22 cellular contexts compared by ENCODE assay signal in the genomic region with DNA sequence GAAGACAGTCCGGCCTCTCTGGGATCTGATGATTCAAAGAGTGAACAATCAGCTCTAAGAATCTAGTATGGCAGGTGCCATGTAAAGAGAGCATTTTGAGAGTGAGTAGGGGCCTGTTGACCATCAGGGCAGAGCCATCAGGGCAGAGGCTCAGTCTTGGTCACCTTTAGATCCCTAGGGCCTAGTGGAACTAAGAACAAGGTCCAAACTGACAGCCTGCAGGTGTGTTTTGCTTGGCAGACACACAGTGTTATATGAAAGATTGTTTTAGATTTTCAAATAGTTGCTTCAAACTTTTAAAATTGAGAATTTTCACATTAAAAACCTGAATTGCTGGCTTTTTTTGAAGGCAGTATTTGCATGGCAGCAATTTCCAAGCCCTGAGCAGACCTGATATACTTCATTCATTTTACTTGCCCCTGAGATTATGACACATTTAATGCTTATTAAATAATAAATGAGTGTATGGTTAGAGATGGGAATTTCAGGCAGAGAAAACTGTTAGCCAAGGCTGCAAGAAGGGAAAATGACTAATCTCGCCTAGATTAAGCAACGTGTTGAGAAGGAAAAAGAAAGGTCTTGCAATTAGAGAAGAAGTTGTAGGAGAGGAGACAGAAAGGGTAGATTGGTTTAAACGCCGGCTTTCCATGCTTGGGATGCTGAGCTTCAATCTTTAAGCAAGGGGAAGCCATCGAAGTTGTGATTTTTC.
DNase-seq lines count a peak whose midpoint lies in the region; ATAC-seq and TF ChIP-seq lines count a peak whose summit lies in the region.
"Had no signal": no experiment of that assay in that cellular context is flagged by ENCODE, and none has a peak within 500 bp of the region (broad histone marks: within the 10 kb centered on the region; RNA-seq: fewer than 3 reads in every experiment).

No MANE protein-coding gene starts in this region.

- in situ Hi-C loops in IMR-90 (cut with MboI; ENCODE audit: low sequenced_read_pairs) = loop anchor here (10.0 kb wide), 1 partner anchor 169 kb away; no protein-coding TSS in a partner anchor
- in situ Hi-C loops in mammary epithelial cell (cut with MboI; ENCODE audit: low sequenced_read_pairs in 2 of 2) = loop anchor here (5.0 to 10.0 kb wide), 2 partner anchors 121 to 284 kb away; no protein-coding TSS in a partner anchor

- H3K27ac ChIP-seq in IMR-90 (ENCODE audit: insufficient read depth, low read length) (no peak overlapping the region), mammary epithelial cell (ENCODE audit: insufficient read depth, low read depth, low read length) (no peak overlapping the region), SJCRH30 (no peak overlapping the region)
- H3K27ac ChIP-seq: brain microvascular endothelial cell, SJSA1, testis had no signal

- H4K5ac ChIP-seq in IMR-90 (ENCODE audit: low read depth, low read length) = no peak overlapping the region

- no peak for TF ChIP-seq RAD21 in IMR-90 (IDR thresholded peaks at IDR 0.05; ENCODE audit: low read length)

- H3K18ac ChIP-seq in IMR-90 (ENCODE audit: low read depth, low read length) = peak overlapping the region; percentile 43; the same call in 1 of the 2 replicates

- H2AK9ac ChIP-seq in IMR-90 (replicated peaks; ENCODE audit: low read depth, low read length, poor library complexity) = no peak overlapping the region

- H3K4ac ChIP-seq in IMR-90 (ENCODE audit: low read depth, low read length) = peak overlapping the region; percentile 51

- H3K9me1 ChIP-seq in IMR-90 (ENCODE audit: insufficient read depth, low read length) = no peaks in the 10 kb centered on the region

- peaks cover 3 to 10% of the 10 kb centered on the region in 2 donors for H3K4me1 Mint-ChIP-seq in immature natural killer cell

- no peak overlapping the region for H3K9ac ChIP-seq in IMR-90 (ENCODE audit: low read depth, low read length)
- no peak overlapping the region for H3K9ac ChIP-seq in mammary epithelial cell (ENCODE audit: insufficient read depth, low read length)

- intact Hi-C loops in IMR-90 (cut with micrococcal nuclease) (loop anchor here (2.0 to 5.0 kb wide), 2 partner anchors 177 to 236 kb away; no protein-coding TSS in a partner anchor), mammary epithelial cell (cut with micrococcal nuclease) (loop anchor here (2.0 to 10.0 kb wide), 2 partner anchors 177 to 211 kb away; no protein-coding TSS in a partner anchor), left colon (cut with DNase I, micrococcal nuclease) (loop anchor here (2.0 to 10.0 kb wide), 3 partner anchors 171 to 281 kb away; a partner anchor contains a TSS)

- no peak overlapping the region for H3K14ac ChIP-seq in IMR-90 (replicated peaks; ENCODE audit: low read depth, low read length)

- no peak overlapping the region for H3K4me3 ChIP-seq in AG10803 (ENCODE audit: low read length)
- H3K4me3 ChIP-seq in IMR-90 (ENCODE audit: insufficient read depth, low read depth, low read length) = no peak overlapping the region
- H3K4me3 ChIP-seq in mammary epithelial cell (replicated peaks in 1 of 3; ENCODE audit: insufficient read depth in 1 of 3, low read depth in 2 of 3, low read length in 3 of 3) = no peak overlapping the region
- no peak overlapping the region for H3K4me3 ChIP-seq in SJCRH30
- H3K4me3 ChIP-seq: SJSA1, testis had no signal

- no peaks in the 10 kb centered on the region for H3K79me2 ChIP-seq in mammary epithelial cell (ENCODE audit: insufficient read depth, low read length)

- no peaks in the 10 kb centered on the region for H3K79me1 ChIP-seq in IMR-90 (ENCODE audit: low read depth in 1 of 2, low read length in 2 of 2)

- H2AFZ ChIP-seq in IMR-90 (replicated peaks; ENCODE audit: low read length, poor library complexity) = no peak overlapping the region
- no peak overlapping the region for H2AFZ ChIP-seq in mammary epithelial cell (ENCODE audit: low read depth, low read length)

- no peaks in the 10 kb centered on the region for H3K36me3 ChIP-seq in IMR-90 (ENCODE audit: control insufficient read depth, insufficient read depth, low read length)
- H3K36me3 ChIP-seq in mammary epithelial cell (ENCODE audit: insufficient read depth, low read length) = no peaks in the 10 kb centered on the region
- no peaks in the 10 kb centered on the region for H3K36me3 ChIP-seq in SJCRH30
- H3K36me3 ChIP-seq: brain microvascular endothelial cell, SJSA1 had no signal

- H3K56ac ChIP-seq in IMR-90 (ENCODE audit: extremely low read depth, insufficient read depth, low read length) = no peak overlapping the region

- ATAC-seq in IMR-90 (ENCODE audit: low read depth) = no peak
- ATAC-seq in left colon = peak; percentile 75
- ATAC-seq in HG03469 (IDR thresholded peaks at IDR 0.05; ENCODE audit: unreplicated experiment) = no peak
- ATAC-seq: activated CD4-positive, CD25-positive, alpha-beta regulatory T cell treated with anti-CD3 and anti-CD28 coated beads, Interleukin-2, amount 50 U/mL, for 24 hours had no signal

- dilution Hi-C loops in IMR-90 (cut with HindIII; ENCODE audit: low sequenced_read_pairs, unreplicated experiment) (no loop called here), mammary epithelial cell (cut with HindIII; ENCODE audit: low sequenced_read_pairs) (no loop called here)

- H3K27me3 ChIP-seq in IMR-90 (ENCODE audit: control insufficient read depth, insufficient read depth, low read length) (no peaks in the 10 kb centered on the region), mammary epithelial cell (ENCODE audit: insufficient read depth, low read length) (no peaks in the 10 kb centered on the region), SJCRH30 (no peaks in the 10 kb centered on the region)
- H3K27me3 ChIP-seq: brain microvascular endothelial cell, SJSA1, testis had no signal

- POLR2A ChIA-PET in IMR-90 (lab: Charles Lee; ENCODE audit: unreplicated experiment) = interaction anchor here (1.5 kb wide), 1 partner anchor 280 kb away, joined by 5 read pairs; a partner anchor contains a TSS

- H3K4me2 ChIP-seq in IMR-90 (ENCODE audit: low read depth, low read length) (no peak overlapping the region), mammary epithelial cell (ENCODE audit: insufficient read depth, low read depth, low read length) (no peak overlapping the region)

- no peak overlapping the region for H3K23ac ChIP-seq in IMR-90 (ENCODE audit: low read depth, low read length)

- peak overlapping the region; percentile 27; the same call in 1 of the 2 replicates for H2BK120ac ChIP-seq in IMR-90 (ENCODE audit: low read depth, low read length)

- no peaks in the 10 kb centered on the region for H3K9me3 ChIP-seq in IMR-90 (ENCODE audit: control insufficient read depth, insufficient read depth, low read length)
- no peaks in the 10 kb centered on the region for H3K9me3 ChIP-seq in mammary epithelial cell (replicated peaks; ENCODE audit: insufficient read depth, low read length)
- H3K9me3 ChIP-seq in SJCRH30 (replicated peaks) = no peaks in the 10 kb centered on the region
- H3K9me3 ChIP-seq: SJSA1, testis had no signal

- no peak for TF ChIP-seq POLR2A in IMR-90 (IDR thresholded peaks at IDR 0.05; ENCODE audit: low read depth, low read length)

- H2BK20ac ChIP-seq in IMR-90 (ENCODE audit: low read depth, low read length) = no peak overlapping the region

- no peaks in the 10 kb centered on the region for H3K4me1 ChIP-seq in IMR-90 (ENCODE audit: control insufficient read depth, insufficient read depth, low read length)
- no peaks in the 10 kb centered on the region for H3K4me1 ChIP-seq in mammary epithelial cell (ENCODE audit: insufficient read depth, low read length)
- H3K4me1 ChIP-seq in SJCRH30 = no peaks in the 10 kb centered on the region
- H3K4me1 ChIP-seq: SJSA1 had no signal

- H3K4me3 Mint-ChIP-seq in immature natural killer cell = no peak overlapping the region
- H3K4me3 Mint-ChIP-seq: activated naive CD8-positive, alpha-beta T cell treated with anti-CD3 and anti-CD28 coated beads for 36 hours; CD4-positive, alpha-beta T cell had no signal

- H3K27me3 Mint-ChIP-seq in immature natural killer cell (ENCODE audit: low read depth in 3 of 3) = no peaks in the 10 kb centered on the region
- H3K27me3 Mint-ChIP-seq: CD4-positive, alpha-beta T cell had no signal

- CTCF ChIA-PET in IMR-90 (lab: Yijun Ruan, JAX) = interaction anchor here (0.6 to 3.8 kb wide), 3 partner anchors 57 to 281 kb away, joined by 3 to 20 read pairs (median 5); a partner anchor contains a TSS
- CTCF ChIA-PET in mammary epithelial cell (lab: Charles Lee; ENCODE audit: low non-redundant PET) = no interaction called here

- no peak overlapping the region for H2BK5ac ChIP-seq in IMR-90 (ENCODE audit: low read depth, low read length, poor library complexity, severe bottlenecking)

- H2AK5ac ChIP-seq in IMR-90 (ENCODE audit: low read depth, low read length) = no peak overlapping the region

- no peak overlapping the region for H2BK15ac ChIP-seq in IMR-90 (ENCODE audit: low read depth, low read length)

- H3K9me3 Mint-ChIP-seq in immature natural killer cell = no peaks in the 10 kb centered on the region
- H3K9me3 Mint-ChIP-seq: CD4-positive, alpha-beta T cell had no signal

- H3K36me3 Mint-ChIP-seq in immature natural killer cell = no peaks in the 10 kb centered on the region
- H3K36me3 Mint-ChIP-seq: activated naive CD8-positive, alpha-beta T cell treated with anti-CD3 and anti-CD28 coated beads for 36 hours had no signal

- 91% methylated on average over 5 of the region's 6 CpGs; no CpG with 5 or more reads in 1 of the 2 experiments for WGBS in IMR-90 (ENCODE audit: extremely low coverage in 2 of 2, insufficient read length in 1 of 2), 2 experiments
- WGBS in mammary epithelial cell (ENCODE audit: low coverage, missing lambda C conversion rate) = 94% methylated on average over 6 of the region's 6 CpGs

- H4K8ac ChIP-seq in IMR-90 (ENCODE audit: low read depth in 2 of 2, low read length in 2 of 2) = no peak overlapping the region

- peak; percentile 79 for DNase-seq in AG10803 (ENCODE audit: low read depth)
- peak; percentile 26 for DNase-seq in IMR-90
- peak; percentile 42 for DNase-seq in mammary epithelial cell
- DNase-seq in left colon = no peak
- DNase-seq in NK-92 (lab: John Stamatoyannopoulos, UW; ENCODE audit: unreplicated experiment) = no peak
- DNase-seq in immature natural killer cell = no peak
- no peak for DNase-seq in SJCRH30
- DNase-seq: activated naive CD8-positive, alpha-beta T cell treated with anti-CD3 and anti-CD28 coated beads for 36 hours; activated T-cell treated with anti-CD3 and anti-CD28 coated beads, Interleukin-2, amount 50 U/mL, for 48 hours; brain microvascular endothelial cell; CD4-positive, alpha-beta T cell; dermis blood vessel endothelial cell; DMS53; KG1; NCI-H1417; NCI-H526; nucleus accumbens; stimulated activated CD4-positive, alpha-beta T cell treated with anti-CD3 and anti-CD28 coated beads, Interleukin-15, amount 100 ng/mL, for 24 hours; testis had no signal

- H3K27ac Mint-ChIP-seq in immature natural killer cell = no peak overlapping the region
- H3K27ac Mint-ChIP-seq: activated naive CD8-positive, alpha-beta T cell treated with anti-CD3 and anti-CD28 coated beads for 36 hours; CD4-positive, alpha-beta T cell had no signal

- H4K91ac ChIP-seq in IMR-90 (ENCODE audit: insufficient read depth, low read depth, low read length) = no peak overlapping the region

- BruUV-seq in IMR-90 (replicated peaks; lab: Mats Ljungman, UMichigan) = no TSS peak
- BruUV-seq in mammary epithelial cell (replicated peaks; lab: Mats Ljungman, UMichigan) = no TSS peak

- H4K20me1 ChIP-seq in IMR-90 (ENCODE audit: insufficient read depth, low read length) (no peaks in the 10 kb centered on the region), mammary epithelial cell (ENCODE audit: insufficient read depth, low read length) (no peaks in the 10 kb centered on the region)

- TF ChIP-seq CTCF in AG10803 (conservative IDR thresholded peaks at IDR 0.05; ENCODE audit: low read length) = no peak
- no peak for TF ChIP-seq CTCF in IMR-90 (conservative IDR thresholded peaks at IDR 0.05; ENCODE audit: low read depth, low read length)
- no peak for TF ChIP-seq CTCF in mammary epithelial cell (conservative IDR thresholded peaks at IDR 0.05 in 1 of 2, IDR thresholded peaks at IDR 0.05 in 1 of 2; ENCODE audit: extremely low read depth in 1 of 2, insufficient read depth in 1 of 2, low read depth in 1 of 2, low read length in 2 of 2)

Comparison
In these comparisons a context has a peak if more than half of its experiments do, and no peak if none do; other contexts are left out.
1. DNase-seq: peak in AG10803 (single experiment), IMR-90 (single experiment) and mammary epithelial cell (single experiment); none in left colon (0 of 2), NK-92 (single experiment), immature natural killer cell (0 of 3) and SJCRH30 (0 of 2).